Comparison of ENCODE assay signal across 8 cellular contexts in genomic region chr16:2883027-2883846, GRCh38. TPM values are rescaled to one million over a fixed set of nuclear protein-coding genes. Genes with fewer than 3 reads are reported as not detected.
DNase-seq lines count a peak whose midpoint lies in the region; ATAC-seq and TF ChIP-seq lines count a peak whose summit lies in the region.

Gene FLYWCH2, plus strand, starts transcription at chr16:2883215. Its CDS starts 13,235 bp downstream, at chr16:2896450.

- H3K27ac ChIP-seq in ACC112 (ENCODE audit: low read depth, low read length) (peak within 1 kb of the TSS; percentile 65), VCaP (peak within 1 kb of the TSS; percentile 82), breast epithelium (peak within 1 kb of the TSS; percentile 96 to 97), skin epidermis (peak within 1 kb of the TSS; percentile 80 to 97 (median 92))

- peaks cover 5% of the 10 kb centered on the region for H3K4me1 ChIP-seq in ACC112 (ENCODE audit: control insufficient read depth, insufficient read depth, low read length, unreplicated experiment)
- H3K4me1 ChIP-seq in breast epithelium, result no peaks in the 10 kb centered on the region

- TF ChIP-seq CTCF in VCaP (conservative IDR thresholded peaks at IDR 0.05) (no peak), breast epithelium (IDR thresholded peaks at IDR 0.05) (peak in 2 of 3 donors; percentile 14 to 44)

- intact Hi-C loops in breast epithelium (cut with DNase I; ENCODE audit: low total_unique reads), result no loop called here

- H3K79me2 ChIP-seq in ACC112 (ENCODE audit: control insufficient read depth, insufficient read depth, low read length, unreplicated experiment), result peaks cover 21% of the 10 kb centered on the region

- TF ChIP-seq POLR2A in breast epithelium (IDR thresholded peaks at IDR 0.05), result peak; percentile 64

- H3K27me3 ChIP-seq in ACC112 (ENCODE audit: insufficient read depth, low read length), result no peaks in the 10 kb centered on the region
- no peaks in the 10 kb centered on the region for H3K27me3 ChIP-seq in breast epithelium

- DNase-seq in NCI-H2196 treated with DMSO at 0.1 percent for 48 hours (lab: John Stamatoyannopoulos, UW; ENCODE audit: unreplicated experiment) (peak; percentile 92), breast epithelium (ENCODE audit: low spot score in 2 of 2) (peak; percentile 98 to 99)

- H3K4me3 ChIP-seq in ACC112 (ENCODE audit: low read depth, low read length) (peak within 1 kb of the TSS; percentile 91), breast epithelium (peak within 1 kb of the TSS; percentile 81 to 90 (median 87)), iPS-18c (ENCODE audit: insufficient read depth, low read depth, low read length) (peak within 1 kb of the TSS; percentile 89), skin epidermis (peak within 1 kb of the TSS; percentile 60 to 92 (median 84))

- ATAC-seq in GM18870 (IDR thresholded peaks at IDR 0.05; ENCODE audit: unreplicated experiment) (peak; percentile 56), HG03135 (IDR thresholded peaks at IDR 0.05; ENCODE audit: unreplicated experiment) (peak; percentile 80)

- H3K9me3 ChIP-seq in breast epithelium (no peaks in the 10 kb centered on the region), iPS-18c (ENCODE audit: control insufficient read depth, insufficient read depth, low read length) (peaks cover 11% of the 10 kb centered on the region)

- H3K36me3 ChIP-seq in ACC112 (ENCODE audit: insufficient read depth, low read length) (no peaks in the 10 kb centered on the region), breast epithelium (no peaks in the 10 kb centered on the region)

- peak within 1 kb of the TSS; percentile 90 for H2AFZ ChIP-seq in ACC112 (ENCODE audit: low read length, unreplicated experiment)

RNA-seq across cellular contexts. Expression of gene FLYWCH2, which starts in this region (rescaled TPM):
- 10 to 100 TPM; 36.0 to 49.2 (median 47.9) TPM for total RNA-seq in breast epithelium

Comparison
In these comparisons a context has a peak if more than half of its experiments do, and no peak if none do; other contexts are left out.
1. Peak in every context shown above with its lines: DNase-seq, ATAC-seq, H3K4me3 ChIP-seq and H3K27ac ChIP-seq.